8 cellular contexts compared by ENCODE assay signal in the genomic region with DNA sequence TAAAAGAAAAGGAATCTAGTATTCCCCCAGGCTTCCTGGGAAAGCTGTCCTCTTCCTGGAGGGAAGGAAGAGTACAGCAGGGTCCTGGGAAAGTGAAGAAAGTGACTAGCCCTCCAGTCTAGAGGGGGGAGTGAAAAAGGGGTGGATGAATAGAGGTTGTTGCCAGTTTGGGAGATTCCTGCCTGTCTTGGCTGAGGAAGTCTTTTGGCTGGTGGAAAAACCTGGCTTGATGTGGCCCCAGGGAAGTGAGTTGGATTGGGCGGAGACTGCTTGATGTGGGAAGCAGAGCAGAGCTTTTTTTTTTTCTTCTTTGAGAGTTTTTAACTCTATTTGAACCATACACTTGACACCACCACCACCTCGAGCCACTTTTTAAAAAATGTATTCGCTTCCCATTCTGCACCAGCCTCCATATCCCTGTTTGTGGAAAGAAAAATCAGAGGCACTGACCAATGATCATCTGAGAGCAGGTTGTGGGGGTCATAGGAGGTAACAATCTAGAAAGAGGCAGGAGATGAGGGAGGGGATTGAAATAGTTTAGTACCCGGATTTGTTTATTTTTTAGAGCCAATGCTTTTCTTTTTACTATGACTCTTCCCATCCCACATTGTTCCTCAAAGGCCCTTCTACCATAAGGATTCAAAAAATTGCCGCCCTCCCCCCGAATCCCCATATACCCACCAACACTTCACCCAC. TPM values are rescaled to one million over a fixed set of nuclear protein-coding genes. Genes with fewer than 3 reads are reported as not detected.
DNase-seq lines count a peak whose midpoint lies in the region; ATAC-seq and TF ChIP-seq lines count a peak whose summit lies in the region.

No MANE protein-coding gene starts in this region.

- no peaks in the 10 kb centered on the region for H3K27me3 Mint-ChIP-seq in CD4-positive, CD25-positive, alpha-beta regulatory T cell
- no peaks in the 10 kb centered on the region for H3K27me3 Mint-ChIP-seq in stimulated activated naive CD8-positive, alpha-beta T cell treated with anti-CD3 and anti-CD28 coated beads, Interleukin-15, amount 100 ng/mL, for 72 hours

- H4K20me1 ChIP-seq in mammary epithelial cell (ENCODE audit: insufficient read depth, low read length), result no peaks in the 10 kb centered on the region

- TF ChIP-seq CTCF in LNCaP clone FGC (IDR thresholded peaks at IDR 0.05; ENCODE audit: control insufficient read depth, extremely low read depth, insufficient read depth) (no peak), mammary epithelial cell (conservative IDR thresholded peaks at IDR 0.05 in 1 of 2, IDR thresholded peaks at IDR 0.05 in 1 of 2; ENCODE audit: extremely low read depth in 1 of 2, insufficient read depth in 1 of 2, low read depth in 1 of 2, low read length in 2 of 2) (no peak)

- peak overlapping the region; percentile 78 for H2AFZ ChIP-seq in mammary epithelial cell (ENCODE audit: low read depth, low read length)

- whole genome bisulfite sequencing in mammary epithelial cell (ENCODE audit: low coverage, missing lambda C conversion rate), result 13% methylated on average over 5 of the region's 6 CpGs

- H3K9me3 Mint-ChIP-seq in CD4-positive, CD25-positive, alpha-beta regulatory T cell, result no peaks in the 10 kb centered on the region
- no peaks in the 10 kb centered on the region for H3K9me3 Mint-ChIP-seq in stimulated activated naive CD8-positive, alpha-beta T cell treated with anti-CD3 and anti-CD28 coated beads, Interleukin-15, amount 100 ng/mL, for 72 hours

- H3K4me2 ChIP-seq in mammary epithelial cell (ENCODE audit: insufficient read depth, low read depth, low read length), result no peak overlapping the region

- no peak for DNase-seq in CD4-positive, CD25-positive, alpha-beta regulatory T cell
- no peak for DNase-seq in LNCaP clone FGC (ENCODE audit: low read depth)
- DNase-seq in mammary epithelial cell, result peak; percentile 67
- no peak for DNase-seq in stimulated activated naive CD8-positive, alpha-beta T cell treated with anti-CD3 and anti-CD28 coated beads, Interleukin-15, amount 100 ng/mL, for 72 hours
- DNase-seq in activated gamma-delta T cell treated with Interleukin-2 at 50 U/mL for 16 hours, result no peak
- DNase-seq in NCI-H1694 (lab: John Stamatoyannopoulos, UW), result no peak

- H3K36me3 ChIP-seq in CD4-positive, CD25-positive, alpha-beta regulatory T cell (ENCODE audit: control insufficient read depth, insufficient read depth, low read length), result peaks cover 42% of the 10 kb centered on the region
- H3K36me3 ChIP-seq in mammary epithelial cell (ENCODE audit: insufficient read depth, low read length), result peaks cover 4% of the 10 kb centered on the region

- H3K9ac ChIP-seq in mammary epithelial cell (ENCODE audit: insufficient read depth, low read length), result no peak overlapping the region

- intact Hi-C loops in mammary epithelial cell (cut with micrococcal nuclease), result loop anchor here (1.0 kb wide), 1 partner anchor 13 kb away; a partner anchor contains a TSS

- peaks cover 44% of the 10 kb centered on the region for H3K36me3 Mint-ChIP-seq in CD4-positive, CD25-positive, alpha-beta regulatory T cell

- H3K79me2 ChIP-seq in mammary epithelial cell (ENCODE audit: insufficient read depth, low read length), result no peaks in the 10 kb centered on the region

- H3K4me3 Mint-ChIP-seq in CD4-positive, CD25-positive, alpha-beta regulatory T cell, result peak overlapping the region; percentile 86 to 90 (median 88)
- H3K4me3 Mint-ChIP-seq in stimulated activated naive CD8-positive, alpha-beta T cell treated with anti-CD3 and anti-CD28 coated beads, Interleukin-15, amount 100 ng/mL, for 72 hours, result peak overlapping the region; percentile 80 to 81

- H3K4me1 ChIP-seq in CD4-positive, CD25-positive, alpha-beta regulatory T cell (ENCODE audit: control insufficient read depth, insufficient read depth, low read length, poor library complexity, severe bottlenecking), result peaks cover 15% of the 10 kb centered on the region
- H3K4me1 ChIP-seq in mammary epithelial cell (ENCODE audit: insufficient read depth, low read length), result peaks cover 15% of the 10 kb centered on the region

- BruUV-seq in mammary epithelial cell (replicated peaks; lab: Mats Ljungman, UMichigan), result no TSS peak

- dilution Hi-C loops in mammary epithelial cell (cut with HindIII; ENCODE audit: low sequenced_read_pairs), result no loop called here

- in situ Hi-C loops in mammary epithelial cell (cut with MboI; ENCODE audit: low sequenced_read_pairs in 2 of 2), result no loop called here

- peaks cover 0 to 34% (median 7%) of the 10 kb centered on the region in 4 donors for H3K4me1 Mint-ChIP-seq in CD4-positive, CD25-positive, alpha-beta regulatory T cell
- H3K4me1 Mint-ChIP-seq in stimulated activated naive CD8-positive, alpha-beta T cell treated with anti-CD3 and anti-CD28 coated beads, Interleukin-15, amount 100 ng/mL, for 72 hours, result peaks cover 33% of the 10 kb centered on the region

- H3K4me3 ChIP-seq in CD4-positive, CD25-positive, alpha-beta regulatory T cell (ENCODE audit: low read depth, low read length), result peak overlapping the region; percentile 61
- H3K4me3 ChIP-seq in LNCaP clone FGC (ENCODE audit: low read depth, low read length) (peak overlapping the region; percentile 51; the same call in 1 of the 2 replicates), mammary epithelial cell (replicated peaks in 1 of 3; ENCODE audit: insufficient read depth in 1 of 3, low read depth in 2 of 3, low read length in 3 of 3) (peak overlapping the region in 2 of 3 experiments; percentile 4 to 61)

- H3K27ac ChIP-seq in CD4-positive, CD25-positive, alpha-beta regulatory T cell (ENCODE audit: insufficient read depth, low read length, poor library complexity, severe bottlenecking), result peak overlapping the region; percentile 28
- H3K27ac ChIP-seq in mammary epithelial cell (ENCODE audit: insufficient read depth, low read depth, low read length), result no peak overlapping the region
- peak overlapping the region; percentile 93 for H3K27ac ChIP-seq in layer of hippocampus (ENCODE audit: low read depth, low read length)

- no peaks in the 10 kb centered on the region for H3K27me3 ChIP-seq in CD4-positive, CD25-positive, alpha-beta regulatory T cell (ENCODE audit: control insufficient read depth, insufficient read depth, low read length)
- H3K27me3 ChIP-seq in mammary epithelial cell (ENCODE audit: insufficient read depth, low read length), result no peaks in the 10 kb centered on the region
- H3K27me3 ChIP-seq in layer of hippocampus (ENCODE audit: control insufficient read depth, insufficient read depth, low read length), result no peaks in the 10 kb centered on the region

- H3K27ac Mint-ChIP-seq in CD4-positive, CD25-positive, alpha-beta regulatory T cell, result peak overlapping the region; percentile 57 to 77 (median 71)
- peak overlapping the region; percentile 90 to 95 for H3K27ac Mint-ChIP-seq in stimulated activated naive CD8-positive, alpha-beta T cell treated with anti-CD3 and anti-CD28 coated beads, Interleukin-15, amount 100 ng/mL, for 72 hours

- CTCF ChIA-PET in mammary epithelial cell (lab: Charles Lee; ENCODE audit: low non-redundant PET), result no interaction called here

- ATAC-seq in CD4-positive, CD25-positive, alpha-beta regulatory T cell (ENCODE audit: low read depth in 2 of 2), result no peak
- no peak for ATAC-seq in stimulated activated naive CD8-positive, alpha-beta T cell treated with anti-CD3 and anti-CD28 coated beads, Interleukin-15, amount 100 ng/mL, for 72 hours
- ATAC-seq in HG02852 (IDR thresholded peaks at IDR 0.05; ENCODE audit: unreplicated experiment), result no peak

- H3K9me3 ChIP-seq in CD4-positive, CD25-positive, alpha-beta regulatory T cell (ENCODE audit: control insufficient read depth in 2 of 2, low read length in 2 of 2), result no peaks in the 10 kb centered on the region
- no peaks in the 10 kb centered on the region for H3K9me3 ChIP-seq in mammary epithelial cell (replicated peaks; ENCODE audit: insufficient read depth, low read length)

RNA-seq across cellular contexts. Expression of a gene that starts 0.7 kb away (rescaled TPM):
- 31.2 TPM for total RNA-seq in CD4-positive, CD25-positive, alpha-beta regulatory T cell
- 1 to 10 TPM; 3.4 to 7.4 (median 5.1) TPM for polyA plus RNA-seq in CD4-positive, CD25-positive, alpha-beta regulatory T cell
- 1 to 10 TPM; 1.6 to 8.8 TPM for total RNA-seq in mammary epithelial cell
- 2.9 TPM for polyA plus RNA-seq in mammary epithelial cell
- 1.2 TPM for polyA minus RNA-seq in mammary epithelial cell

RNA-seq across cellular contexts. Expression of a gene that starts 7.3 kb away (rescaled TPM):
- 0.64 TPM for total RNA-seq in CD4-positive, CD25-positive, alpha-beta regulatory T cell
- not detected for polyA plus RNA-seq in CD4-positive, CD25-positive, alpha-beta regulatory T cell
- 1 to 10 TPM; 2.6 to 6.3 TPM for total RNA-seq in mammary epithelial cell
- polyA plus RNA-seq in mammary epithelial cell, result 1.3 TPM
- not detected for polyA minus RNA-seq in mammary epithelial cell

RNA-seq across cellular contexts. Expression of a gene that starts 12.9 kb away (rescaled TPM):
- total RNA-seq in CD4-positive, CD25-positive, alpha-beta regulatory T cell, result 35.8 TPM
- polyA plus RNA-seq in CD4-positive, CD25-positive, alpha-beta regulatory T cell, result 10 to 100 TPM; 24.6 to 38.6 (median 30.2) TPM
- total RNA-seq in mammary epithelial cell, result 100 to 1,000 TPM in 1 of 2 donors, 10 to 100 TPM in 1; 89.0 to 111 TPM
- 79.6 TPM for polyA plus RNA-seq in mammary epithelial cell
- polyA minus RNA-seq in mammary epithelial cell, result 167 TPM

RNA-seq across cellular contexts. Expression of a gene that starts 29.1 kb away (rescaled TPM):
- not detected for total RNA-seq in CD4-positive, CD25-positive, alpha-beta regulatory T cell
- polyA plus RNA-seq in CD4-positive, CD25-positive, alpha-beta regulatory T cell, result not detected
- 10 to 100 TPM in 1 of 2 donors, 1 to 10 TPM in 1; 8.0 to 13.4 TPM for total RNA-seq in mammary epithelial cell
- 10.8 TPM for polyA plus RNA-seq in mammary epithelial cell
- polyA minus RNA-seq in mammary epithelial cell, result 36.0 TPM

RNA-seq across cellular contexts. Expression of a gene that starts 54.1 kb away (rescaled TPM):
- total RNA-seq in CD4-positive, CD25-positive, alpha-beta regulatory T cell, result 0.72 TPM
- polyA plus RNA-seq in CD4-positive, CD25-positive, alpha-beta regulatory T cell, result under 1 TPM in 2 of 4 donors, not detected in 2; 0.05 to 0.06 TPM
- 1 to 10 TPM; 1.3 to 2.4 TPM for total RNA-seq in mammary epithelial cell
- polyA plus RNA-seq in mammary epithelial cell, result 0.46 TPM
- polyA minus RNA-seq in mammary epithelial cell, result not detected
